ENCODE assay signal across 29 cellular contexts in the genomic region with DNA sequence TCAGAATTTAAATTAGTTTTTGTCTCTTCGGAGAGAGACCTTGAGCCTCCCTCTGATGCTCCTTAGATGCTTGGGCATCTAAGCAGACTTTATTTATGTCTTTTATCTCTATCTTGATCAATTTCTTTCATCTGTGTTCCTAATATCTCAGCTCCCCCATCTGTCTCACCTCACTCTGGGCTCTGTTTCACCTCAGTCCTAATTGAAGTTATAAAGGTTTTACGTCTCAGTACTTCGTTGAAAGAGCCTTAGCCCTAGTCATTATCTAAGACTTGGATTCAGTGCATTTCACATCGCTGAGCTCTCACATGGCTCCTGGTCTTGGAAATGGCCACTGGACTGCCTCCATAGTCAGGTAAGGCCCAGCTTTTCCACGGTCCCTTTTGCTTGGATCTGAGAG. TPM values are rescaled to one million over a fixed set of nuclear protein-coding genes. Genes with fewer than 3 reads are reported as not detected.
A peak's percentile ranks its signal among the peaks of the same experiment; 100 is the strongest.
DNase-seq lines count a peak whose midpoint lies in the region; ATAC-seq and TF ChIP-seq lines count a peak whose summit lies in the region.
"Had no signal": no experiment of that assay in that cellular context is flagged by ENCODE, and none has a peak within 500 bp of the region (broad histone marks: within the 10 kb centered on the region; RNA-seq: fewer than 3 reads in every experiment).

No MANE protein-coding gene starts in this region.

- DNase-seq in T-helper 1 cell (no peak), OCI-M2 (lab: John Stamatoyannopoulos, UW; ENCODE audit: unreplicated experiment) (no peak)
- no peak for DNase-seq in activated naive CD4-positive, alpha-beta T cell (lab: John Stamatoyannopoulos, UW)
- DNase-seq in activated T-helper 2 cell treated with anti-CD3 and anti-CD28 coated beads, Interferon-gamma antibody, Interleukin-2, Interleukin-4, amounts not matched to agents 10 μg/mL and 5 μg/mL and 100 μg/mL, durations not matched to agents 14 hours and 24 hours and 36 hours (ENCODE audit: low spot score), result no peak
- no peak for DNase-seq in stimulated activated CD4-positive, alpha-beta T cell treated with anti-CD3 and anti-CD28 coated beads, Interleukin-4, amount 100 ng/mL, for 1 hour
- DNase-seq: adrenal gland; body of pancreas; cerebellar nuclear complex; dorsolateral prefrontal cortex; KBM-7; MG63; NCI-H1417 treated with DMSO at 0.1 percent for 48 hours; NCI-H2081; NCI-H345; NCI-H748 treated with DMSO at 0.1 percent for 48 hours; posterior cingulate gyrus; right lobe of liver; SJCRH30; stimulated activated CD4-positive, alpha-beta T cell treated with anti-CD3 and anti-CD28 coated beads, Interleukin-2, amount 100 ng/mL, for 48 hours; upper lobe of right lung had no signal

- H3K27ac Mint-ChIP-seq in T-helper 1 cell treated with Interleukin-12 subunit alpha and Interleukin-12 subunit beta and Interleukin-4 antibody, amounts not matched to agents 30 μg/mL and 1 μg/mL, for 36 hours, result peak overlapping the region; percentile 57
- H3K27ac Mint-ChIP-seq in activated naive CD4-positive, alpha-beta T cell treated with anti-CD3 and anti-CD28 coated beads, Interleukin-2, amount 50 U/mL, for 24 hours, result peak overlapping the region; percentile 98
- peak overlapping the region; percentile 82 for H3K27ac Mint-ChIP-seq in activated T-helper 2 cell treated with anti-CD3 and anti-CD28 coated beads, Interferon-gamma antibody, Interleukin-2, Interleukin-4, amounts not matched to agents 10 μg/mL and 5 μg/mL and 100 μg/mL, durations not matched to agents 14 hours and 24 hours and 36 hours
- H3K27ac Mint-ChIP-seq: memory B cell had no signal

- H3K27me3 Mint-ChIP-seq in T-helper 1 cell treated with Interleukin-12 subunit alpha and Interleukin-12 subunit beta and Interleukin-4 antibody, amounts not matched to agents 30 μg/mL and 1 μg/mL, for 36 hours (ENCODE audit: low read depth), result no peaks in the 10 kb centered on the region
- H3K27me3 Mint-ChIP-seq in activated naive CD4-positive, alpha-beta T cell treated with anti-CD3 and anti-CD28 coated beads, Interleukin-2, amount 50 U/mL, for 24 hours, result no peaks in the 10 kb centered on the region
- no peaks in the 10 kb centered on the region for H3K27me3 Mint-ChIP-seq in activated T-helper 2 cell treated with anti-CD3 and anti-CD28 coated beads, Interferon-gamma antibody, Interleukin-2, Interleukin-4, amounts not matched to agents 10 μg/mL and 5 μg/mL and 100 μg/mL, durations not matched to agents 14 hours and 24 hours and 36 hours (ENCODE audit: low read depth)

- H3K4me1 Mint-ChIP-seq in T-helper 1 cell treated with Interleukin-12 subunit alpha and Interleukin-12 subunit beta and Interleukin-4 antibody, amounts not matched to agents 30 μg/mL and 1 μg/mL, for 36 hours (ENCODE audit: low read depth), result peaks cover 31% of the 10 kb centered on the region
- peaks cover 69% of the 10 kb centered on the region for H3K4me1 Mint-ChIP-seq in activated naive CD4-positive, alpha-beta T cell treated with anti-CD3 and anti-CD28 coated beads, Interleukin-2, amount 50 U/mL, for 24 hours
- H3K4me1 Mint-ChIP-seq in activated T-helper 2 cell treated with anti-CD3 and anti-CD28 coated beads, Interferon-gamma antibody, Interleukin-2, Interleukin-4, amounts not matched to agents 10 μg/mL and 5 μg/mL and 100 μg/mL, durations not matched to agents 14 hours and 24 hours and 36 hours (ENCODE audit: low read depth), result peaks cover 67% of the 10 kb centered on the region
- H3K4me1 Mint-ChIP-seq: memory B cell had no signal

- intact Hi-C loops in activated T-helper 2 cell treated with anti-CD3 and anti-CD28 coated beads, Interferon-gamma antibody, Interleukin-2, Interleukin-4, amounts not matched to agents 10 μg/mL and 5 μg/mL and 100 μg/mL, durations not matched to agents 14 hours and 24 hours and 36 hours (cut with micrococcal nuclease), result loop anchor here (1.0 to 2.0 kb wide), 5 partner anchors 18 to 113 kb away; no protein-coding TSS in a partner anchor

- peak overlapping the region; percentile 43 for H3K4me3 Mint-ChIP-seq in T-helper 1 cell treated with Interleukin-12 subunit alpha and Interleukin-12 subunit beta and Interleukin-4 antibody, amounts not matched to agents 30 μg/mL and 1 μg/mL, for 36 hours
- H3K4me3 Mint-ChIP-seq in activated naive CD4-positive, alpha-beta T cell treated with anti-CD3 and anti-CD28 coated beads, Interleukin-2, amount 50 U/mL, for 24 hours, result peak overlapping the region; percentile 75
- H3K4me3 Mint-ChIP-seq in activated T-helper 2 cell treated with anti-CD3 and anti-CD28 coated beads, Interferon-gamma antibody, Interleukin-2, Interleukin-4, amounts not matched to agents 10 μg/mL and 5 μg/mL and 100 μg/mL, durations not matched to agents 14 hours and 24 hours and 36 hours (ENCODE audit: low read depth), result peak overlapping the region; percentile 49
- H3K4me3 Mint-ChIP-seq: CD14-positive monocyte, memory B cell had no signal

- TF ChIP-seq POLR2A in GM18505 (IDR thresholded peaks at IDR 0.05; ENCODE audit: borderline replicate concordance, extremely low read depth, insufficient read depth, insufficient read length), result no peak

- no peak for ATAC-seq in GM18505 (IDR thresholded peaks at IDR 0.05; ENCODE audit: unreplicated experiment)
- ATAC-seq: body of pancreas, right lobe of liver, upper lobe of right lung had no signal

- no peaks in the 10 kb centered on the region for H3K9me3 Mint-ChIP-seq in T-helper 1 cell treated with Interleukin-12 subunit alpha and Interleukin-12 subunit beta and Interleukin-4 antibody, amounts not matched to agents 30 μg/mL and 1 μg/mL, for 36 hours
- peaks cover 7% of the 10 kb centered on the region for H3K9me3 Mint-ChIP-seq in activated naive CD4-positive, alpha-beta T cell treated with anti-CD3 and anti-CD28 coated beads, Interleukin-2, amount 50 U/mL, for 24 hours
- peaks cover 16% of the 10 kb centered on the region for H3K9me3 Mint-ChIP-seq in activated T-helper 2 cell treated with anti-CD3 and anti-CD28 coated beads, Interferon-gamma antibody, Interleukin-2, Interleukin-4, amounts not matched to agents 10 μg/mL and 5 μg/mL and 100 μg/mL, durations not matched to agents 14 hours and 24 hours and 36 hours
- H3K9me3 Mint-ChIP-seq: memory B cell had no signal

- H3K36me3 Mint-ChIP-seq in T-helper 1 cell treated with Interleukin-12 subunit alpha and Interleukin-12 subunit beta and Interleukin-4 antibody, amounts not matched to agents 30 μg/mL and 1 μg/mL, for 36 hours (ENCODE audit: low read depth), result no peaks in the 10 kb centered on the region
- no peaks in the 10 kb centered on the region for H3K36me3 Mint-ChIP-seq in activated naive CD4-positive, alpha-beta T cell treated with anti-CD3 and anti-CD28 coated beads, Interleukin-2, amount 50 U/mL, for 24 hours
- peaks cover 14% of the 10 kb centered on the region for H3K36me3 Mint-ChIP-seq in activated T-helper 2 cell treated with anti-CD3 and anti-CD28 coated beads, Interferon-gamma antibody, Interleukin-2, Interleukin-4, amounts not matched to agents 10 μg/mL and 5 μg/mL and 100 μg/mL, durations not matched to agents 14 hours and 24 hours and 36 hours (ENCODE audit: low read depth)
- H3K36me3 Mint-ChIP-seq: CD14-positive monocyte, memory B cell had no signal

RNA-seq across cellular contexts. Expression of a gene that starts 13.8 kb away (rescaled TPM):
- total RNA-seq in activated T-helper 2 cell treated with anti-CD3 and anti-CD28 coated beads, Interferon-gamma antibody, Interleukin-2, Interleukin-4, amounts not matched to agents 10 μg/mL and 5 μg/mL and 100 μg/mL, durations not matched to agents 14 hours and 24 hours and 36 hours, result 166 and 180 TPM in 2 replicates
- total RNA-seq: body of pancreas, endothelial cell of umbilical vein, glomerular endothelial cell, HT1080, right lobe of liver, RPMI7951, SJCRH30 had no signal
